ENCODE assay signal across 10 cellular contexts in genomic region chr17:79591014-79591590, GRCh38. TPM values are rescaled to one million over a fixed set of nuclear protein-coding genes. Genes with fewer than 3 reads are reported as not detected.
"Had no signal": no experiment of that assay in that cellular context is flagged by ENCODE, and none has a peak within 500 bp of the region (broad histone marks: within the 10 kb centered on the region; RNA-seq: fewer than 3 reads in every experiment).

No MANE protein-coding gene starts in this region.

- H3K4me2 ChIP-seq: GM23338 had no signal

- H3K4me3 Mint-ChIP-seq: GM23338, HFFc6 had no signal

- H3K4me1 ChIP-seq: HAP-1 had no signal

- FAIRE-seq: H1, K562 had no signal

- ATAC-seq: GM23338, HCT116, K562 had no signal

- H3K27ac ChIP-seq: HL-60 had no signal

- DNase-seq: H7, HFFc6, IMR-90, KG1 had no signal

- H3K9me3 Mint-ChIP-seq: GM23338 had no signal

- H3K9me3 ChIP-seq: HAP-1 had no signal

- H2AFZ ChIP-seq: GM23338 had no signal

- H3K27ac Mint-ChIP-seq: GM23338, HFFc6 had no signal

- H3K36me3 ChIP-seq: HAP-1 had no signal

- H3K4me3 ChIP-seq: GM23338, HAP-1, K562 had no signal

RNA-seq across cellular contexts. Expression of gene RBFOX3, which starts 19.7 kb away (rescaled TPM):
- total RNA-seq: HFFc6, IMR-90, K562 had no signal
- polyA plus RNA-seq: K562 had no signal
